ENCODE assay signal across 2 cellular contexts in the genomic region with DNA sequence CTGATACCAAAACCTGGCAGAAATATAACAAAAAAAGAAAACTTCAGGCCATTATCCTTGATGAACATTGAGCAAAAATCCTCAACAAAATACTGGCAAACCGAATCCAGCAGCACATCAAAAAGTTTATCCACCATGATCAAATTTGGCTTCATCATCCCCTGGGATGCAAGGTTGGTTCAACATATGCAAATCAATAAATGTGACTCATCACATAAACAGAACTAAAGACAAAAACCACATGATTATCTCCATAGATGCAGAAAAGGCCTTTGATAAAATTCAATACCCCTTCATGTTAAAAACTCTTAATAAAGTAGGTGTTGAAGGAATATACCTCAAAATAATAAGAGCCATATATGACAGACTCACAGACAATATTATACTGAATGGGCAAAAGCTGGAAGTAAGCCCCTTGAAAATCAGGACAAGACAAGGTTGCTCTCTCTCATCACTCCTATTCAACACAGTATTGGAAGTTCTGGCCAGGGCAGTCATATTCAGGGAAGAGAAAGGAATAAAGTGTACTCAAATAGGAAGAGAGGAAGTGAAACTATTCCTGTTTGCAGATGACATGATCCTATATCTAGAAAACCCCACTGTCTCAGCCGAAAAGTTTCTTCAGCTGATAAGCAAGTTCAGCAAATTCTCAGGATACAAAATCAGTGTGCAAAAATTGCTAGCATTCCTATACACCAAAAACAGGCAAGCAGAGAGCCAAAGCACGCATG.
A peak's percentile ranks its signal among the peaks of the same experiment; 100 is the strongest.
TF ChIP-seq lines count a peak whose summit lies in the region.
"Not testable (repeated sequence)": the region's sequence is repeated elsewhere in the genome, so short reads cannot be mapped to it uniquely, and the experiment has no call there.

No MANE protein-coding gene starts in this region.

TF ChIP-seq in A549, 52 proteins besides CTCF, POLR2A, EP300 and RAD21:
- TF ChIP-seq FOSL2 (IDR thresholded peaks at IDR 0.05): not testable (repeated sequence)
- TF ChIP-seq FOSL2 (CRISPR knock-in tag; IDR thresholded peaks at IDR 0.05): peak; percentile 47

TF ChIP-seq in GM12878, 131 proteins besides CTCF, POLR2A, EP300 and RAD21:
- TF ChIP-seq IKZF2 (IDR thresholded peaks at IDR 0.05): peak in 1 of 2 experiments; percentile 56; a peak in 2 of 4 replicates
- TF ChIP-seq SPI1 (IDR thresholded peaks at IDR 0.05; ENCODE audit: borderline replicate concordance, insufficient read depth, low read depth, low read length): peak; percentile 70
- peak; percentile 62 for TF ChIP-seq IKZF1 (conservative IDR thresholded peaks at IDR 0.05)
